In genomic region chr10:104339469-104340098, GRCh38 we compare ENCODE assay signal across 8 cellular contexts. TPM values are rescaled to one million over a fixed set of nuclear protein-coding genes. Genes with fewer than 3 reads are reported as not detected.
DNase-seq lines count a peak whose midpoint lies in the region; ATAC-seq, FAIRE-seq and TF ChIP-seq lines count a peak whose summit lies in the region.

No MANE protein-coding gene starts in this region.

- POLR2A ChIA-PET in A673 (lab: Charles Lee; ENCODE audit: low non-redundant PET), result no interaction called here
- POLR2A ChIA-PET in K562 (lab: Yijun Ruan, JAX), result interaction anchor here (0.6 to 1.4 kb wide), 3 partner anchors 14 to 83 kb away, joined by 3 to 5 read pairs (median 3); partner anchors contain the start of gene CFAP58

- no peaks in the 10 kb centered on the region for H3K9me1 ChIP-seq in K562 (ENCODE audit: control insufficient read depth, insufficient read depth, low read length)

- peaks cover 24% of the 10 kb centered on the region for H3K4me1 ChIP-seq in A673 (ENCODE audit: insufficient read depth, low read length, poor library complexity, severe bottlenecking)
- peaks cover 24% of the 10 kb centered on the region for H3K4me1 ChIP-seq in HUES48 (ENCODE audit: control insufficient read depth, insufficient read depth, low read length)
- peaks cover 9 to 38% of the 10 kb centered on the region in 2 experiments for H3K4me1 ChIP-seq in K562 (replicated peaks in 1 of 2; ENCODE audit: control insufficient read depth in 2 of 2, insufficient read depth in 2 of 2, low read length in 2 of 2)
- H3K4me1 ChIP-seq in kidney (ENCODE audit: control insufficient read depth in 1 of 2, insufficient read depth in 1 of 2, low read depth in 1 of 2, low read length in 2 of 2), result peaks cover 5 to 17% of the 10 kb centered on the region in 2 donors
- peaks cover 39 to 54% (median 45%) of the 10 kb centered on the region in 4 donors for H3K4me1 ChIP-seq in stomach

- peak; percentile 74 for FAIRE-seq in K562 (lab: Jason Lieb, UNC)
- FAIRE-seq in kidney (lab: Jason Lieb, UNC), result no peak

- peaks cover 75% of the 10 kb centered on the region for H3K79me2 ChIP-seq in K562 (ENCODE audit: control insufficient read depth, insufficient read depth, low read length)

- 0 out of 2 replicates have a peak overlapping the region, but pooled peaks have one; percentile 72 for H2AFZ ChIP-seq in K562 (ENCODE audit: low read depth, low read length)

- DNase-seq in A673 (ENCODE audit: low spot score) (no peak), K562 (ENCODE audit: extremely low read depth in 1 of 4, low spot score in 3 of 4) (peak in 2 of 4 experiments; percentile 38 to 66), kidney (no peak), stomach (peak; percentile 72), SW480 (ENCODE audit: low spot score) (no peak), iPS-NIHi7 (ENCODE audit: extremely low spot score) (no peak)

- H3K9ac ChIP-seq in HUES48 (ENCODE audit: low read depth, low read length) (0 out of 2 replicates have a peak overlapping the region, but pooled peaks have one; percentile 95), K562 (ENCODE audit: insufficient read depth in 1 of 2, low read depth in 2 of 2, low read length in 2 of 2) (peak overlapping the region; percentile 87 to 93; a peak in 3 of 4 replicates), kidney (ENCODE audit: low read length in 2 of 2) (peak overlapping the region; percentile 78 to 94)

- 0 out of 2 replicates have a peak, but pooled peaks cover 7% of the 10 kb centered on the region for H4K20me1 ChIP-seq in K562 (replicated peaks; ENCODE audit: control insufficient read depth, insufficient read depth, low read length)

- BruUV-seq in A673 (replicated peaks; lab: Mats Ljungman, UMichigan) (no TSS peak), K562 (replicated peaks; lab: Mats Ljungman, UMichigan) (no TSS peak)

- H3K36me3 ChIP-seq in A673 (ENCODE audit: insufficient read depth, low read length, poor library complexity, severe bottlenecking) (no peaks in the 10 kb centered on the region), HUES48 (ENCODE audit: control insufficient read depth, insufficient read depth, low read length) (no peaks in the 10 kb centered on the region), K562 (ENCODE audit: control insufficient read depth, insufficient read depth, low read length) (peaks cover 15% of the 10 kb centered on the region; the same call in 2 of the 3 replicates), kidney (ENCODE audit: control insufficient read depth in 1 of 2, insufficient read depth in 2 of 2, low read length in 2 of 2) (no peaks in the 10 kb centered on the region), stomach (peaks cover 0 to 2% (median 0%) of the 10 kb centered on the region in 4 donors)

- TF ChIP-seq CTCF in A673 (conservative IDR thresholded peaks at IDR 0.05; ENCODE audit: low read depth, low read length) (no peak), K562 (IDR thresholded peaks at IDR 0.05 in 2 of 3, conservative IDR thresholded peaks at IDR 0.05 in 1 of 3; ENCODE audit: insufficient read depth in 2 of 3, low read depth in 1 of 3, low read length in 3 of 3) (no peak), kidney (IDR thresholded peaks at IDR 0.05; ENCODE audit: borderline replicate concordance, extremely low read depth, insufficient read depth) (no peak), stomach (IDR thresholded peaks at IDR 0.05) (no peak)

- TF ChIP-seq POLR2A in K562 (conservative IDR thresholded peaks at IDR 0.05) (no peak), stomach (IDR thresholded peaks at IDR 0.05) (no peak)

- in situ Hi-C loops in K562 (cut with MboI), result loop anchor here (10.0 kb wide), 1 partner anchor 45 kb away; no protein-coding TSS in a partner anchor

- peak overlapping the region; percentile 91 for H3K4me2 ChIP-seq in K562 (ENCODE audit: insufficient read depth, low read length)

- H3K9me3 ChIP-seq in A673 (ENCODE audit: low read depth, low read length, poor library complexity, severe bottlenecking), result no peaks in the 10 kb centered on the region
- H3K9me3 ChIP-seq in HUES48 (ENCODE audit: control insufficient read depth, insufficient read depth, low read length), result no peaks in the 10 kb centered on the region
- no peaks in the 10 kb centered on the region for H3K9me3 ChIP-seq in K562 (replicated peaks; ENCODE audit: control insufficient read depth, insufficient read depth, low read depth, low read length)
- H3K9me3 ChIP-seq in kidney (ENCODE audit: control insufficient read depth in 1 of 2, low read length in 2 of 2), result no peaks in the 10 kb centered on the region
- H3K9me3 ChIP-seq in stomach, result no peaks in the 10 kb centered on the region

- TF ChIP-seq EP300 in K562 (IDR thresholded peaks at IDR 0.05; ENCODE audit: low read length) (peak; percentile 16; the same call in 1 of the 2 replicates), stomach (IDR thresholded peaks at IDR 0.05) (no peak)

- peak overlapping the region; percentile 99 for H3K27ac ChIP-seq in A673 (ENCODE audit: low read depth, low read length, poor library complexity, severe bottlenecking)
- H3K27ac ChIP-seq in HUES48 (ENCODE audit: low read depth, low read length), result peak overlapping the region; percentile 87
- H3K27ac ChIP-seq in K562 (ENCODE audit: extremely low read depth, low read depth, low read length), result peak overlapping the region; percentile 98
- peak overlapping the region; percentile 98 for H3K27ac ChIP-seq in kidney (ENCODE audit: low read depth in 2 of 2, low read length in 2 of 2)
- H3K27ac ChIP-seq in stomach, result peak overlapping the region; percentile 91 to 100 (median 95)

- CTCF ChIA-PET in A673 (lab: Charles Lee) (interaction anchor here (0.7 to 1.4 kb wide), 2 partner anchors 14 to 49 kb away, joined by 5 to 7 read pairs; partner anchors contain the start of gene CFAP58), K562 (lab: Yijun Ruan, JAX; ENCODE audit: low intra/inter-chr PET ratio) (no interaction called here)

- no peaks in the 10 kb centered on the region for H3K27me3 ChIP-seq in A673 (replicated peaks; ENCODE audit: insufficient read depth, low read depth, low read length, poor library complexity)
- H3K27me3 ChIP-seq in HUES48 (ENCODE audit: control insufficient read depth, insufficient read depth, low read length), result peaks cover 6% of the 10 kb centered on the region
- H3K27me3 ChIP-seq in K562 (ENCODE audit: control insufficient read depth in 2 of 2, insufficient read depth in 2 of 2, low read length in 2 of 2), result no peaks in the 10 kb centered on the region
- no peaks in the 10 kb centered on the region for H3K27me3 ChIP-seq in stomach

- no peak for TF ChIP-seq RAD21 in K562 (CRISPR knock-in tag; conservative IDR thresholded peaks at IDR 0.05 in 1 of 2, IDR thresholded peaks at IDR 0.05 in 1 of 2)

- ATAC-seq in K562 (peak; percentile 49), GM21390 (IDR thresholded peaks at IDR 0.05; ENCODE audit: unreplicated experiment) (no peak)

- intact Hi-C loops in A673 (cut with micrococcal nuclease; ENCODE audit: unreplicated experiment), result no loop called here
- intact Hi-C loops in K562 (cut with micrococcal nuclease), result loop anchor here (1.0 kb wide), 1 partner anchor 8 kb away; no protein-coding TSS in a partner anchor
- intact Hi-C loops in kidney (cut with DNase I), result no loop called here
- intact Hi-C loops in stomach (cut with DNase I; ENCODE audit: low total_unique reads), result no loop called here

- WGBS in K562 (ENCODE audit: insufficient coverage, low coverage, missing lambda C conversion rate), result 1% methylated on average over 11 of the region's 11 CpGs
- 3 to 13% (median 12%) methylated on average over 11 of the region's 11 CpGs for WGBS in stomach, 5 donors

- H3K4me3 ChIP-seq in A673 (ENCODE audit: low read depth, low read length, poor library complexity, severe bottlenecking) (peak overlapping the region; percentile 72), HUES48 (ENCODE audit: low read depth, low read length) (peak overlapping the region; percentile 85), K562 (peak overlapping the region; percentile 98), kidney (ENCODE audit: low read length in 2 of 2) (peak overlapping the region; percentile 81 to 82), stomach (peak overlapping the region; percentile 78 to 94 (median 88))

RNA-seq across cellular contexts. Expression of gene ITPRIP, which starts 1.3 kb away (rescaled TPM):
- 23.1 and 24.8 TPM in 2 replicates for total RNA-seq in A673 (2021)
- total RNA-seq in K562 (2011; cell fraction: chromatin; rRNA removed; ENCODE audit: low replicate concordance), result 30.8 and 81.8 TPM in 2 replicates
- 74.2 and 84.7 TPM in 2 replicates for total RNA-seq in K562 (2011; cell fraction: nucleolus; rRNA removed)
- 65.3 and 65.6 TPM in 2 replicates for total RNA-seq in K562 (2011; cell fraction: nucleoplasm; rRNA removed)
- 11.1 and 14.2 TPM in 2 replicates for total RNA-seq in K562 (2014; rRNA removed)
- total RNA-seq in K562 (2014; rRNA removed; fragmentation: Illumina TruSeq; extraction: Trizol), result 5.1 and 5.5 TPM in 2 replicates
- total RNA-seq in K562 (2015; rRNA removed; fragmentation: Illumina TruSeq; extraction: Trizol), result 5.2 and 5.4 TPM in 2 replicates
- 27.0 and 28.5 TPM in 2 replicates for total RNA-seq in K562 (2021)
- polyA plus RNA-seq in K562 (2011; rRNA removed), result 10.9 and 13.3 TPM in 2 replicates
- polyA plus RNA-seq in K562 (2011; cell fraction: cytosol; rRNA removed), result 14.2 and 21.9 TPM in 2 replicates
- 11.7 and 18.8 TPM in 2 replicates for polyA plus RNA-seq in K562 (2011; cell fraction: nucleus; rRNA removed)
- 14.6 and 21.0 TPM in 2 replicates for polyA plus RNA-seq in K562 (2012)
- polyA plus RNA-seq in K562 (2014; fragmentation: Illumina TruSeq; extraction: Trizol), result 17.8 and 18.5 TPM in 2 replicates
- 1 to 10 TPM; 4.4 to 4.9 TPM for polyA plus RNA-seq in K562 (2014; fragmentation: Nextera tagmentation; extraction: Ambion mirVana)
- 12.9 and 15.3 TPM in 2 replicates for polyA plus RNA-seq in K562 (2014; rRNA removed)
- 16.3 and 19.5 TPM in 2 replicates for polyA minus RNA-seq in K562 (2011; rRNA and poly(A)+ RNA removed)
- 18.0 and 19.1 TPM in 2 replicates for polyA minus RNA-seq in K562 (2011; cell fraction: cytosol; rRNA and poly(A)+ RNA removed)
- polyA minus RNA-seq in K562 (2011; cell fraction: nucleus; rRNA and poly(A)+ RNA removed), result 20.5 and 25.3 TPM in 2 replicates
- 21.6 TPM for total RNA-seq in kidney
- 9.0 TPM for polyA plus RNA-seq in kidney (ENCODE audit: insufficient read depth, low read depth, low replicate concordance)
- total RNA-seq in stomach, result 10 to 100 TPM in 2 of 5 donors, 1 to 10 TPM in 3; 1.7 to 13.5 (median 9.2) TPM
- polyA plus RNA-seq in stomach, result 10 to 100 TPM in 1 of 3 donors, 1 to 10 TPM in 2; 2.9 to 12.3 (median 4.6) TPM

RNA-seq across cellular contexts. Expression of gene CFAP58, which starts 14.0 kb away (rescaled TPM):
- total RNA-seq in A673 (2021), result 0.17 and 0.52 TPM in 2 replicates
- total RNA-seq in K562 (2011; cell fraction: chromatin; rRNA removed; ENCODE audit: low replicate concordance), result 0.30 and 3.4 TPM in 2 replicates
- total RNA-seq in K562 (2011; cell fraction: nucleolus; rRNA removed), result 0.33 and 0.92 TPM in 2 replicates
- 1.1 and 1.2 TPM in 2 replicates for total RNA-seq in K562 (2011; cell fraction: nucleoplasm; rRNA removed)
- 0.45 and 2.0 TPM in 2 replicates for total RNA-seq in K562 (2014; rRNA removed)
- total RNA-seq in K562 (2014; rRNA removed; fragmentation: Illumina TruSeq; extraction: Trizol), result 0.98 and 1.2 TPM in 2 replicates
- total RNA-seq in K562 (2015; rRNA removed; fragmentation: Illumina TruSeq; extraction: Trizol), result 0.54 and 0.68 TPM in 2 replicates
- 0.60 and 0.69 TPM in 2 replicates for total RNA-seq in K562 (2021)
- polyA plus RNA-seq in K562 (2011; rRNA removed), result 0.62 and 1.2 TPM in 2 replicates
- 0.06 and 0.22 TPM in 2 replicates for polyA plus RNA-seq in K562 (2011; cell fraction: cytosol; rRNA removed)
- 1.4 and 1.5 TPM in 2 replicates for polyA plus RNA-seq in K562 (2011; cell fraction: nucleus; rRNA removed)
- 0.51 and 1.7 TPM in 2 replicates for polyA plus RNA-seq in K562 (2012)
- polyA plus RNA-seq in K562 (2014; fragmentation: Illumina TruSeq; extraction: Trizol), result 0.71 and 0.72 TPM in 2 replicates
- under 1 TPM; 0.08 to 0.52 TPM for polyA plus RNA-seq in K562 (2014; fragmentation: Nextera tagmentation; extraction: Ambion mirVana)
- polyA plus RNA-seq in K562 (2014; rRNA removed), result 0.42 and 1.0 TPM in 2 replicates
- polyA minus RNA-seq in K562 (2011; rRNA and poly(A)+ RNA removed), result 0.88 and 1.3 TPM in 2 replicates
- 0.48 and 0.91 TPM in 2 replicates for polyA minus RNA-seq in K562 (2011; cell fraction: cytosol; rRNA and poly(A)+ RNA removed)
- polyA minus RNA-seq in K562 (2011; cell fraction: nucleus; rRNA and poly(A)+ RNA removed), result 0.40 and 1.3 TPM in 2 replicates
- 0.35 TPM for total RNA-seq in kidney
- 0.19 TPM for polyA plus RNA-seq in kidney (ENCODE audit: insufficient read depth, low read depth, low replicate concordance)
- under 1 TPM in 2 of 5 donors, not detected in 3; 0.18 to 0.58 TPM for total RNA-seq in stomach
- polyA plus RNA-seq in stomach, result under 1 TPM; 0.12 to 0.31 (median 0.20) TPM
